Comparison of ENCODE assay signal across 2 cellular contexts in genomic region chr5:151432210-151432609, GRCh38.
TF ChIP-seq lines count a peak whose summit lies in the region.

No MANE protein-coding gene starts in this region.

TF ChIP-seq in HCT116, 20 proteins besides CTCF, POLR2A, EP300 and RAD21 (continued from another document):
- TF ChIP-seq, protein P1, sequence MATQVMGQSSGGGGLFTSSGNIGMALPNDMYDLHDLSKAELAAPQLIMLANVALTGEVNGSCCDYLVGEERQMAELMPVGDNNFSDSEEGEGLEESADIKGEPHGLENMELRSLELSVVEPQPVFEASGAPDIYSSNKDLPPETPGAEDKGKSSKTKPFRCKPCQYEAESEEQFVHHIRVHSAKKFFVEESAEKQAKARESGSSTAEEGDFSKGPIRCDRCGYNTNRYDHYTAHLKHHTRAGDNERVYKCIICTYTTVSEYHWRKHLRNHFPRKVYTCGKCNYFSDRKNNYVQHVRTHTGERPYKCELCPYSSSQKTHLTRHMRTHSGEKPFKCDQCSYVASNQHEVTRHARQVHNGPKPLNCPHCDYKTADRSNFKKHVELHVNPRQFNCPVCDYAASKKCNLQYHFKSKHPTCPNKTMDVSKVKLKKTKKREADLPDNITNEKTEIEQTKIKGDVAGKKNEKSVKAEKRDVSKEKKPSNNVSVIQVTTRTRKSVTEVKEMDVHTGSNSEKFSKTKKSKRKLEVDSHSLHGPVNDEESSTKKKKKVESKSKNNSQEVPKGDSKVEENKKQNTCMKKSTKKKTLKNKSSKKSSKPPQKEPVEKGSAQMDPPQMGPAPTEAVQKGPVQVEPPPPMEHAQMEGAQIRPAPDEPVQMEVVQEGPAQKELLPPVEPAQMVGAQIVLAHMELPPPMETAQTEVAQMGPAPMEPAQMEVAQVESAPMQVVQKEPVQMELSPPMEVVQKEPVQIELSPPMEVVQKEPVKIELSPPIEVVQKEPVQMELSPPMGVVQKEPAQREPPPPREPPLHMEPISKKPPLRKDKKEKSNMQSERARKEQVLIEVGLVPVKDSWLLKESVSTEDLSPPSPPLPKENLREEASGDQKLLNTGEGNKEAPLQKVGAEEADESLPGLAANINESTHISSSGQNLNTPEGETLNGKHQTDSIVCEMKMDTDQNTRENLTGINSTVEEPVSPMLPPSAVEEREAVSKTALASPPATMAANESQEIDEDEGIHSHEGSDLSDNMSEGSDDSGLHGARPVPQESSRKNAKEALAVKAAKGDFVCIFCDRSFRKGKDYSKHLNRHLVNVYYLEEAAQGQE (IDR thresholded peaks at IDR 0.05; ENCODE audit: low read depth), result no peak
- TF ChIP-seq JUND (IDR thresholded peaks at IDR 0.05) (no peak), EZH2 (IDR thresholded peaks at IDR 0.05) (no peak), TCF7L2 (IDR thresholded peaks at IDR 0.05; ENCODE audit: borderline replicate concordance, extremely low read depth, insufficient read depth, insufficient read length) (no peak)

TF ChIP-seq in WTC11, 78 proteins besides CTCF, POLR2A, EP300 and RAD21 (continued from another document):
- TF ChIP-seq AR (CRISPR knock-in tag; IDR thresholded peaks at IDR 0.05), result no peak
- TF ChIP-seq ELF4 (CRISPR knock-in tag; IDR thresholded peaks at IDR 0.05; ENCODE audit: low read depth), result no peak
- TF ChIP-seq, protein P2, sequence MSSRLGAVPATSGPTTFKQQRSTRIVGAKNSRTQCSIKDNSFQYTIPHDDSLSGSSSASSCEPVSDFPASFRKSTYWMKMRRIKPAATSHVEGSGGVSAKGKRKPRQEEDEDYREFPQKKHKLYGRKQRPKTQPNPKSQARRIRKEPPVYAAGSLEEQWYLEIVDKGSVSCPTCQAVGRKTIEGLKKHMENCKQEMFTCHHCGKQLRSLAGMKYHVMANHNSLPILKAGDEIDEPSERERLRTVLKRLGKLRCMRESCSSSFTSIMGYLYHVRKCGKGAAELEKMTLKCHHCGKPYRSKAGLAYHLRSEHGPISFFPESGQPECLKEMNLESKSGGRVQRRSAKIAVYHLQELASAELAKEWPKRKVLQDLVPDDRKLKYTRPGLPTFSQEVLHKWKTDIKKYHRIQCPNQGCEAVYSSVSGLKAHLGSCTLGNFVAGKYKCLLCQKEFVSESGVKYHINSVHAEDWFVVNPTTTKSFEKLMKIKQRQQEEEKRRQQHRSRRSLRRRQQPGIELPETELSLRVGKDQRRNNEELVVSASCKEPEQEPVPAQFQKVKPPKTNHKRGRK (CRISPR knock-in tag; IDR thresholded peaks at IDR 0.05; ENCODE audit: borderline replicate concordance), result no peak
- no peak for TF ChIP-seq RORB (CRISPR knock-in tag; IDR thresholded peaks at IDR 0.05)
- TF ChIP-seq, protein P3, sequence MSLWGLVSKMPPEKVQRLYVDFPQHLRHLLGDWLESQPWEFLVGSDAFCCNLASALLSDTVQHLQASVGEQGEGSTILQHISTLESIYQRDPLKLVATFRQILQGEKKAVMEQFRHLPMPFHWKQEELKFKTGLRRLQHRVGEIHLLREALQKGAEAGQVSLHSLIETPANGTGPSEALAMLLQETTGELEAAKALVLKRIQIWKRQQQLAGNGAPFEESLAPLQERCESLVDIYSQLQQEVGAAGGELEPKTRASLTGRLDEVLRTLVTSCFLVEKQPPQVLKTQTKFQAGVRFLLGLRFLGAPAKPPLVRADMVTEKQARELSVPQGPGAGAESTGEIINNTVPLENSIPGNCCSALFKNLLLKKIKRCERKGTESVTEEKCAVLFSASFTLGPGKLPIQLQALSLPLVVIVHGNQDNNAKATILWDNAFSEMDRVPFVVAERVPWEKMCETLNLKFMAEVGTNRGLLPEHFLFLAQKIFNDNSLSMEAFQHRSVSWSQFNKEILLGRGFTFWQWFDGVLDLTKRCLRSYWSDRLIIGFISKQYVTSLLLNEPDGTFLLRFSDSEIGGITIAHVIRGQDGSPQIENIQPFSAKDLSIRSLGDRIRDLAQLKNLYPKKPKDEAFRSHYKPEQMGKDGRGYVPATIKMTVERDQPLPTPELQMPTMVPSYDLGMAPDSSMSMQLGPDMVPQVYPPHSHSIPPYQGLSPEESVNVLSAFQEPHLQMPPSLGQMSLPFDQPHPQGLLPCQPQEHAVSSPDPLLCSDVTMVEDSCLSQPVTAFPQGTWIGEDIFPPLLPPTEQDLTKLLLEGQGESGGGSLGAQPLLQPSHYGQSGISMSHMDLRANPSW (CRISPR knock-in tag; conservative IDR thresholded peaks at IDR 0.05; ENCODE audit: low read depth), result no peak
- TF ChIP-seq, protein P4, sequence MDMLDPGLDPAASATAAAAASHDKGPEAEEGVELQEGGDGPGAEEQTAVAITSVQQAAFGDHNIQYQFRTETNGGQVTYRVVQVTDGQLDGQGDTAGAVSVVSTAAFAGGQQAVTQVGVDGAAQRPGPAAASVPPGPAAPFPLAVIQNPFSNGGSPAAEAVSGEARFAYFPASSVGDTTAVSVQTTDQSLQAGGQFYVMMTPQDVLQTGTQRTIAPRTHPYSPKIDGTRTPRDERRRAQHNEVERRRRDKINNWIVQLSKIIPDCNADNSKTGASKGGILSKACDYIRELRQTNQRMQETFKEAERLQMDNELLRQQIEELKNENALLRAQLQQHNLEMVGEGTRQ (CRISPR knock-in tag; IDR thresholded peaks at IDR 0.05), result no peak
- TF ChIP-seq MYBL2 (CRISPR knock-in tag; IDR thresholded peaks at IDR 0.05), result no peak
- TF ChIP-seq NR2C2 (CRISPR knock-in tag; IDR thresholded peaks at IDR 0.05), result no peak
- TF ChIP-seq GABPB1 (CRISPR knock-in tag; IDR thresholded peaks at IDR 0.05), result no peak
- TF ChIP-seq, protein P5, sequence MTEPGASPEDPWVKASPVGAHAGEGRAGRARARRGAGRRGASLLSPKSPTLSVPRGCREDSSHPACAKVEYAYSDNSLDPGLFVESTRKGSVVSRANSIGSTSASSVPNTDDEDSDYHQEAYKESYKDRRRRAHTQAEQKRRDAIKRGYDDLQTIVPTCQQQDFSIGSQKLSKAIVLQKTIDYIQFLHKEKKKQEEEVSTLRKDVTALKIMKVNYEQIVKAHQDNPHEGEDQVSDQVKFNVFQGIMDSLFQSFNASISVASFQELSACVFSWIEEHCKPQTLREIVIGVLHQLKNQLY (CRISPR knock-in tag; IDR thresholded peaks at IDR 0.05), result no peak
- TF ChIP-seq, protein P6, sequence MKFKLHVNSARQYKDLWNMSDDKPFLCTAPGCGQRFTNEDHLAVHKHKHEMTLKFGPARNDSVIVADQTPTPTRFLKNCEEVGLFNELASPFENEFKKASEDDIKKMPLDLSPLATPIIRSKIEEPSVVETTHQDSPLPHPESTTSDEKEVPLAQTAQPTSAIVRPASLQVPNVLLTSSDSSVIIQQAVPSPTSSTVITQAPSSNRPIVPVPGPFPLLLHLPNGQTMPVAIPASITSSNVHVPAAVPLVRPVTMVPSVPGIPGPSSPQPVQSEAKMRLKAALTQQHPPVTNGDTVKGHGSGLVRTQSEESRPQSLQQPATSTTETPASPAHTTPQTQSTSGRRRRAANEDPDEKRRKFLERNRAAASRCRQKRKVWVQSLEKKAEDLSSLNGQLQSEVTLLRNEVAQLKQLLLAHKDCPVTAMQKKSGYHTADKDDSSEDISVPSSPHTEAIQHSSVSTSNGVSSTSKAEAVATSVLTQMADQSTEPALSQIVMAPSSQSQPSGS (CRISPR knock-in tag; IDR thresholded peaks at IDR 0.05; ENCODE audit: borderline replicate concordance, low read depth), result no peak
